9 cellular contexts compared by ENCODE assay signal in genomic region chr16:79146-80054, GRCh38. TPM values are rescaled to one million over a fixed set of nuclear protein-coding genes. Genes with fewer than 3 reads are reported as not detected.
A peak's percentile ranks its signal among the peaks of the same experiment; 100 is the strongest.
DNase-seq lines count a peak whose midpoint lies in the region; ATAC-seq, FAIRE-seq and TF ChIP-seq lines count a peak whose summit lies in the region.
"Had no signal": no experiment of that assay in that cellular context is flagged by ENCODE, and none has a peak within 500 bp of the region (broad histone marks: within the 10 kb centered on the region; RNA-seq: fewer than 3 reads in every experiment).

No MANE protein-coding gene starts in this region.

- POLR2A ChIA-PET in naive thymus-derived CD4-positive, alpha-beta T cell (lab: Charles Lee), result no interaction called here

- H3K4me1 Mint-ChIP-seq in IgD-negative memory B cell, result peaks cover 11 to 22% (median 14%) of the 10 kb centered on the region in 3 donors
- peaks cover 18 to 53% (median 35%) of the 10 kb centered on the region in 7 donors for H3K4me1 Mint-ChIP-seq in naive thymus-derived CD4-positive, alpha-beta T cell

- peak overlapping the region; percentile 71 to 93 (median 91) for H3K27ac Mint-ChIP-seq in IgD-negative memory B cell
- peak overlapping the region in 8 of 9 donors; percentile 5 to 89 (median 84) for H3K27ac Mint-ChIP-seq in naive thymus-derived CD4-positive, alpha-beta T cell

- DNase-seq in AML-193 (lab: John Stamatoyannopoulos, UW) (peak; percentile 7 to 27), bronchial epithelial cell (ENCODE audit: low read depth) (no peak), left colon (no peak)
- no peak for DNase-seq in naive thymus-derived CD4-positive, alpha-beta T cell
- DNase-seq: NCI-H345 had no signal

- CTCF ChIA-PET in naive thymus-derived CD4-positive, alpha-beta T cell (lab: Charles Lee), result interaction anchor here (0.6 to 0.9 kb wide), 2 partner anchors 15 to 281 kb away, joined by 3 read pairs; no protein-coding TSS in a partner anchor

- H3K36me3 ChIP-seq in bronchial epithelial cell (ENCODE audit: control insufficient read depth, insufficient read depth, low read length), result peaks cover 11% of the 10 kb centered on the region
- H3K36me3 ChIP-seq in naive thymus-derived CD4-positive, alpha-beta T cell (ENCODE audit: control insufficient read depth in 2 of 3, insufficient read depth in 3 of 3, low read length in 3 of 3), result peaks cover 0 to 25% (median 0%) of the 10 kb centered on the region in 3 experiments

- H3K27me3 ChIP-seq in bronchial epithelial cell (ENCODE audit: control insufficient read depth, insufficient read depth, low read length), result no peaks in the 10 kb centered on the region
- H3K27me3 ChIP-seq in naive thymus-derived CD4-positive, alpha-beta T cell (ENCODE audit: control insufficient read depth in 2 of 2, insufficient read depth in 2 of 2, low read length in 2 of 2), result no peaks in the 10 kb centered on the region

- no peak for FAIRE-seq in bronchial epithelial cell (lab: Jason Lieb, UNC)

- H3K27ac ChIP-seq in naive thymus-derived CD4-positive, alpha-beta T cell (ENCODE audit: low read depth, low read length), result no peak overlapping the region

- H3K4me1 ChIP-seq in naive thymus-derived CD4-positive, alpha-beta T cell (ENCODE audit: control insufficient read depth in 2 of 2, insufficient read depth in 2 of 2, low read length in 2 of 2), result peaks cover 16 to 21% of the 10 kb centered on the region in 2 donors

- no peaks in the 10 kb centered on the region for H3K9me3 ChIP-seq in naive thymus-derived CD4-positive, alpha-beta T cell (ENCODE audit: control insufficient read depth in 2 of 3, low read length in 3 of 3)

- TF ChIP-seq CTCF in bronchial epithelial cell (IDR thresholded peaks at IDR 0.05; ENCODE audit: insufficient read depth, low read length, severe bottlenecking), result no peak

- H3K27me3 Mint-ChIP-seq in IgD-negative memory B cell, result peaks cover 2% of the 10 kb centered on the region
- peaks cover 0 to 7% (median 6%) of the 10 kb centered on the region in 5 donors for H3K27me3 Mint-ChIP-seq in naive thymus-derived CD4-positive, alpha-beta T cell

- ATAC-seq in naive thymus-derived CD4-positive, alpha-beta T cell, result no peak
- no peak for ATAC-seq in GM21576 (IDR thresholded peaks at IDR 0.05; ENCODE audit: unreplicated experiment)
- ATAC-seq in left colon, result no peak
- no peak for ATAC-seq in HG02759 (IDR thresholded peaks at IDR 0.05; ENCODE audit: unreplicated experiment)
- ATAC-seq in GM18502 (IDR thresholded peaks at IDR 0.05; ENCODE audit: poor library complexity, unreplicated experiment), result no peak

- peak overlapping the region; percentile 77 for H3K4me3 ChIP-seq in bronchial epithelial cell (ENCODE audit: low read depth, low read length)
- no peak overlapping the region for H3K4me3 ChIP-seq in naive thymus-derived CD4-positive, alpha-beta T cell (ENCODE audit: low read length)

- no peaks in the 10 kb centered on the region for H3K36me3 Mint-ChIP-seq in IgD-negative memory B cell
- H3K36me3 Mint-ChIP-seq in naive thymus-derived CD4-positive, alpha-beta T cell, result peaks cover 0 to 7% (median 0%) of the 10 kb centered on the region in 5 donors

- intact Hi-C loops in naive thymus-derived CD4-positive, alpha-beta T cell (cut with micrococcal nuclease), result loop anchor here in 1 of 2 donors (2.0 kb wide), 1 partner anchor 17 kb away; no protein-coding TSS in a partner anchor
- intact Hi-C loops in left colon (cut with DNase I, micrococcal nuclease), result no loop called here

- no peaks in the 10 kb centered on the region for H3K9me3 Mint-ChIP-seq in IgD-negative memory B cell
- H3K9me3 Mint-ChIP-seq in naive thymus-derived CD4-positive, alpha-beta T cell, result peaks cover 0 to 1% (median 0%) of the 10 kb centered on the region in 11 donors

- H3K4me3 Mint-ChIP-seq in IgD-negative memory B cell, result peak overlapping the region; percentile 86 to 95 (median 94)
- H3K4me3 Mint-ChIP-seq in naive thymus-derived CD4-positive, alpha-beta T cell, result peak overlapping the region; percentile 84 to 93 (median 90)

RNA-seq across cellular contexts. Expression of gene MPG, which starts 1.4 kb away (rescaled TPM):
- 87.6 TPM for polyA plus RNA-seq in IgD-negative memory B cell
- total RNA-seq in bronchial epithelial cell (91.1 and 107 TPM in 2 replicates), left colon (10 to 100 TPM; 31.5 to 36.4 TPM)
- 10 to 100 TPM; 17.5 to 59.5 (median 25.4) TPM for total RNA-seq in naive thymus-derived CD4-positive, alpha-beta T cell
- 10 to 100 TPM; 50.5 to 52.3 TPM for polyA plus RNA-seq in naive thymus-derived CD4-positive, alpha-beta T cell

RNA-seq across cellular contexts. Expression of gene RHBDF1, which starts 7.0 kb away (rescaled TPM):
- not detected for polyA plus RNA-seq in IgD-negative memory B cell
- total RNA-seq in bronchial epithelial cell, result 10.3 and 20.6 TPM in 2 replicates
- 1 to 10 TPM in 1 of 5 experiments, under 1 TPM in 1, not detected in 3; 0.66 to 1.6 TPM for total RNA-seq in naive thymus-derived CD4-positive, alpha-beta T cell
- not detected for polyA plus RNA-seq in naive thymus-derived CD4-positive, alpha-beta T cell
- 10 to 100 TPM; 35.5 to 36.7 TPM for total RNA-seq in left colon

RNA-seq across cellular contexts. Expression of gene SNRNP25, which starts 25.8 kb away (rescaled TPM):
- polyA plus RNA-seq in IgD-negative memory B cell, result 39.1 TPM
- total RNA-seq in bronchial epithelial cell (9.0 and 14.1 TPM in 2 replicates), left colon (10 to 100 TPM; 20.7 to 24.7 TPM)
- 10 to 100 TPM in 4 of 5 experiments, 1 to 10 TPM in 1; 9.8 to 57.4 (median 11.7) TPM for total RNA-seq in naive thymus-derived CD4-positive, alpha-beta T cell
- 10 to 100 TPM; 20.5 to 21.5 TPM for polyA plus RNA-seq in naive thymus-derived CD4-positive, alpha-beta T cell

RNA-seq across cellular contexts. Expression of gene POLR3K, which starts 26.0 kb away (rescaled TPM):
- polyA plus RNA-seq in IgD-negative memory B cell, result 45.2 TPM
- 4.7 and 5.8 TPM in 2 replicates for total RNA-seq in bronchial epithelial cell
- total RNA-seq in naive thymus-derived CD4-positive, alpha-beta T cell, result 10 to 100 TPM in 4 of 5 experiments, 1 to 10 TPM in 1; 8.5 to 45.4 (median 18.9) TPM
- 10 to 100 TPM; 20.4 to 28.6 TPM for polyA plus RNA-seq in naive thymus-derived CD4-positive, alpha-beta T cell
- total RNA-seq in left colon, result 10 to 100 TPM; 10.9 to 18.3 TPM

RNA-seq across cellular contexts. Expression of gene NPRL3, which starts 59.1 kb away (rescaled TPM):
- 15.2 TPM for polyA plus RNA-seq in IgD-negative memory B cell
- total RNA-seq in bronchial epithelial cell, result 6.8 TPM in 2 replicates
- 10 to 100 TPM; 33.7 to 53.1 (median 38.0) TPM for total RNA-seq in naive thymus-derived CD4-positive, alpha-beta T cell
- polyA plus RNA-seq in naive thymus-derived CD4-positive, alpha-beta T cell, result 10 to 100 TPM in 1 of 2 donors, 1 to 10 TPM in 1; 9.9 to 19.6 TPM
- 10 to 100 TPM; 14.4 to 14.9 TPM for total RNA-seq in left colon

Comparison
In these comparisons a context has a peak if more than half of its experiments do, and no peak if none do; other contexts are left out.
1. DNase-seq: peak in AML-193 (2 of 2); none in bronchial epithelial cell (single experiment), naive thymus-derived CD4-positive, alpha-beta T cell (0 of 9) and left colon (0 of 2).